ENCODE assay signal across 24 cellular contexts in the genomic region with DNA sequence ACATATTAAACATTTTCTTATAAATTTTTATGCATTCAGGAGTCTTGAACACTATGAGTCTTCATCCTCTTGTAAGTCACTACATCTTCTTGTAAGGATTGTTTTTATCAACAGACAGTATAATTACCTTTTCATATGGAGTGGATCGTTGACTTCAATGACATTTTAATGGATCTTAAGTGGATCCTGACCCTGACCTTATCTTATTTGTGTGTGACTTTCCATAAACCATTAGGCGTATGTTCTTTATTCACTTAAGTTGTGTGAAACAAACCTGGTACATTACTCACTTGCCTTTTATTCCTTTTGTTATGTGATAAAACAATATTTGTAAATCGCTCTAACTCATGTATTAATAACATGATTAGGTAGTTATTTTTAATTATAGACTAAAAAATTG. TPM values are rescaled to one million over a fixed set of nuclear protein-coding genes. Genes with fewer than 3 reads are reported as not detected.
A peak's percentile ranks its signal among the peaks of the same experiment; 100 is the strongest.
DNase-seq lines count a peak whose midpoint lies in the region; ATAC-seq and TF ChIP-seq lines count a peak whose summit lies in the region.
"Had no signal": no experiment of that assay in that cellular context is flagged by ENCODE, and none has a peak within 500 bp of the region (broad histone marks: within the 10 kb centered on the region; RNA-seq: fewer than 3 reads in every experiment).

No MANE protein-coding gene starts in this region.

- no peak overlapping the region for H3K4me3 Mint-ChIP-seq in glutamatergic neuron (ENCODE audit: unreplicated experiment)
- no peak overlapping the region for H3K4me3 Mint-ChIP-seq in stimulated activated memory B cell treated with anti-CD40 and anti-IgM and Interleukin-4, amounts not matched to agents 10 μg/mL and 1 μg/mL and 100 μg/mL, for 72 hours
- H3K4me3 Mint-ChIP-seq: CD14-positive monocyte; T-helper 2 cell treated with Interferon-gamma antibody and Interleukin-4, amounts not matched to agents 5 μg/mL and 100 μg/mL, for 36 hours had no signal

- H3K79me1 ChIP-seq in trophoblast cell (ENCODE audit: low read length) = peaks cover 3% of the 10 kb centered on the region

- no CpG with 5 or more reads among the region's 3 CpGs for WGBS in trophoblast cell (ENCODE audit: extremely low coverage, insufficient coverage, insufficient read length)

- no peaks in the 10 kb centered on the region for H3K9me3 ChIP-seq in trophoblast cell (ENCODE audit: insufficient read depth, low read depth, low read length)
- H3K9me3 ChIP-seq: BE2C had no signal

- H3K18ac ChIP-seq in trophoblast cell (ENCODE audit: low read length) = no peak overlapping the region

- ATAC-seq in stimulated activated memory B cell treated with anti-CD40 and anti-IgM and Interleukin-4, amounts not matched to agents 10 μg/mL and 1 μg/mL and 100 μg/mL, for 72 hours = no peak
- ATAC-seq in HG03025 (IDR thresholded peaks at IDR 0.05; ENCODE audit: low FRiP score, unreplicated experiment) = no peak

- H3K36me3 ChIP-seq in trophoblast cell (ENCODE audit: control insufficient read depth in 1 of 2, insufficient read depth in 2 of 2, low read length in 2 of 2) = no peaks in the 10 kb centered on the region
- H3K36me3 ChIP-seq: BE2C, SJCRH30 had no signal

- H4K91ac ChIP-seq in trophoblast cell (ENCODE audit: low read depth, low read length) = no peak overlapping the region

- no peak overlapping the region for H3K4me3 ChIP-seq in trophoblast cell (ENCODE audit: low read depth, low read length)
- H3K4me3 ChIP-seq: GM23248, SJCRH30 had no signal

- H3K9me3 Mint-ChIP-seq in glutamatergic neuron (ENCODE audit: unreplicated experiment) = peaks cover 7% of the 10 kb centered on the region
- peaks cover 9% of the 10 kb centered on the region for H3K9me3 Mint-ChIP-seq in stimulated activated memory B cell treated with anti-CD40 and anti-IgM and Interleukin-4, amounts not matched to agents 10 μg/mL and 1 μg/mL and 100 μg/mL, for 72 hours
- H3K9me3 Mint-ChIP-seq: CD14-positive monocyte; T-helper 2 cell treated with Interferon-gamma antibody and Interleukin-4, amounts not matched to agents 5 μg/mL and 100 μg/mL, for 36 hours had no signal

- no peaks in the 10 kb centered on the region for H3K36me3 Mint-ChIP-seq in glutamatergic neuron (ENCODE audit: unreplicated experiment)
- no peaks in the 10 kb centered on the region for H3K36me3 Mint-ChIP-seq in stimulated activated memory B cell treated with anti-CD40 and anti-IgM and Interleukin-4, amounts not matched to agents 10 μg/mL and 1 μg/mL and 100 μg/mL, for 72 hours
- H3K36me3 Mint-ChIP-seq: CD14-positive monocyte had no signal

- H2AFZ ChIP-seq in trophoblast cell (ENCODE audit: insufficient read depth, low read length, poor library complexity) = no peak overlapping the region
- H2AFZ ChIP-seq: GM23248 had no signal

- no peak overlapping the region for H3K14ac ChIP-seq in trophoblast cell (ENCODE audit: low read length)

- peak; percentile 43 for DNase-seq in NCI-H748 (lab: John Stamatoyannopoulos, UW; ENCODE audit: unreplicated experiment)
- no peak for DNase-seq in NCI-H748 treated with DMSO at 0.1 percent for 48 hours (lab: John Stamatoyannopoulos, UW)
- peak; percentile 49 for DNase-seq in NCI-H187 treated with DMSO at 0.1 percent for 48 hours (lab: John Stamatoyannopoulos, UW)
- DNase-seq in NCI-H524 treated with DMSO at 0.1 percent for 48 hours (lab: John Stamatoyannopoulos, UW) = peak; percentile 44
- no peak for DNase-seq in glutamatergic neuron
- no peak for DNase-seq in trophoblast cell
- DNase-seq: 8988T, ACHN, BE2C, Calu3, GM23248, H7, KBM-7, MV-4-11, NCI-H1694 treated with DMSO at 0.1 percent for 48 hours, NCI-H2107, NCI-H226, NCI-H510A treated with DMSO at 0.1 percent for 48 hours, SJCRH30, T-helper 1 cell had no signal

- no peaks in the 10 kb centered on the region for H3K4me1 ChIP-seq in trophoblast cell (ENCODE audit: control insufficient read depth in 1 of 2, insufficient read depth in 2 of 2, low read length in 2 of 2)

- H3K27ac Mint-ChIP-seq in glutamatergic neuron (ENCODE audit: unreplicated experiment) = peak overlapping the region; percentile 20
- H3K27ac Mint-ChIP-seq in stimulated activated memory B cell treated with anti-CD40 and anti-IgM and Interleukin-4, amounts not matched to agents 10 μg/mL and 1 μg/mL and 100 μg/mL, for 72 hours = no peak overlapping the region
- H3K27ac Mint-ChIP-seq: CD14-positive monocyte; T-helper 2 cell treated with Interferon-gamma antibody and Interleukin-4, amounts not matched to agents 5 μg/mL and 100 μg/mL, for 36 hours had no signal

- H3K27me3 ChIP-seq in trophoblast cell (ENCODE audit: insufficient read depth, low read length) = no peaks in the 10 kb centered on the region
- H3K27me3 ChIP-seq: BE2C, SJCRH30 had no signal

- no peak overlapping the region for H3K9ac ChIP-seq in trophoblast cell (ENCODE audit: low read length)
- H3K9ac ChIP-seq: GM23248 had no signal

- no peak overlapping the region for H2BK5ac ChIP-seq in trophoblast cell (ENCODE audit: low read depth, low read length, poor library complexity)

- H3K4me2 ChIP-seq in trophoblast cell (ENCODE audit: low read length) = no peak overlapping the region

- H4K12ac ChIP-seq in trophoblast cell (ENCODE audit: low read depth, low read length) = no peak overlapping the region

- peaks cover 5% of the 10 kb centered on the region for H3K27me3 Mint-ChIP-seq in glutamatergic neuron (ENCODE audit: unreplicated experiment)
- H3K27me3 Mint-ChIP-seq in stimulated activated memory B cell treated with anti-CD40 and anti-IgM and Interleukin-4, amounts not matched to agents 10 μg/mL and 1 μg/mL and 100 μg/mL, for 72 hours = no peaks in the 10 kb centered on the region

- H3K27ac ChIP-seq in trophoblast cell (ENCODE audit: low read depth, low read length) = no peak overlapping the region
- H3K27ac ChIP-seq: GM23248, SJCRH30 had no signal

- no peaks in the 10 kb centered on the region for H3K79me2 ChIP-seq in trophoblast cell (ENCODE audit: control insufficient read depth, insufficient read depth, low read length, poor library complexity)

- H2BK120ac ChIP-seq in trophoblast cell (ENCODE audit: insufficient read depth, low read length, poor library complexity) = no peak overlapping the region

- no peak for TF ChIP-seq CTCF in glutamatergic neuron (IDR thresholded peaks at IDR 0.05; ENCODE audit: partially characterized antibody, unreplicated experiment)

- no peak overlapping the region for H2AK5ac ChIP-seq in trophoblast cell (ENCODE audit: low read length)

- no peak overlapping the region for H3K4ac ChIP-seq in trophoblast cell (ENCODE audit: low read depth, low read length)

- no peak overlapping the region for H4K8ac ChIP-seq in trophoblast cell (ENCODE audit: low read depth, low read length)

- no peak overlapping the region for H2BK12ac ChIP-seq in trophoblast cell (ENCODE audit: low read length)

- no peak overlapping the region for H3K23ac ChIP-seq in trophoblast cell (ENCODE audit: low read length)

- H3K4me1 Mint-ChIP-seq in glutamatergic neuron (ENCODE audit: low read depth, unreplicated experiment) = peaks cover 36% of the 10 kb centered on the region
- H3K4me1 Mint-ChIP-seq in stimulated activated memory B cell treated with anti-CD40 and anti-IgM and Interleukin-4, amounts not matched to agents 10 μg/mL and 1 μg/mL and 100 μg/mL, for 72 hours = no peaks in the 10 kb centered on the region

RNA-seq across cellular contexts. Expression of a gene that starts 18.5 kb away (rescaled TPM):
- total RNA-seq in glutamatergic neuron (ENCODE audit: unreplicated experiment) = 91.3 TPM
- polyA plus RNA-seq in trophoblast cell (2013) = 53.7 and 55.6 TPM in 2 replicates

Comparison
In these comparisons a context has a peak if more than half of its experiments do, and no peak if none do; other contexts are left out.
1. DNase-seq: peak in NCI-H748 (single experiment), NCI-H187 treated with DMSO at 0.1 percent for 48 hours (single experiment) and NCI-H524 treated with DMSO at 0.1 percent for 48 hours (single experiment); none in NCI-H748 treated with DMSO at 0.1 percent for 48 hours (single experiment), glutamatergic neuron (single experiment) and trophoblast cell (0 of 2).